Comparison of ENCODE assay signal across 7 cellular contexts in the genomic region with DNA sequence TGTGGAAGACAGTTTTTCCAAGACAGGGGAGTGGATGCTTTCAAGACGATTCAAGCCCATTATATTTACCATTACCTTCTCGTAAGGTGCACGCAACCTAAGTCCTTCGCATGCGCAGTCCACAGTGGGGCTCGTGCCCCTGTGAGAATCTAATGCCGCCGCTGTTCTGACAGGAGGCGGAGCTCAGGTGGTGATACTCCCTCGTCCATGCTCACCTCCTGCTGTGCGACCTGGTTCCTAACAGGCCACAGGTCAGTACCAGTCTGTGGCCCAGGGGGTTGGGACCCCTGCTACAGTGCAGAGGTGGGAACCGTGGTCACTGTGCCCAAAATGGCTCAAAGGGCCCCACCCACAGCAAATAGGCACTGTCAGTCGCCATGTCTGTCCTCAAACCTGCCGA.
"Had no signal": no experiment of that assay in that cellular context is flagged by ENCODE, and none has a peak within 500 bp of the region (broad histone marks: within the 10 kb centered on the region; RNA-seq: fewer than 3 reads in every experiment).

No MANE protein-coding gene starts in this region.

- H3K4me3 ChIP-seq: GM23248, HAP-1 had no signal

- H3K27ac ChIP-seq: GM23248 had no signal

- DNase-seq: GM23248, GOT3, H7, HFFc6, KBM-7 had no signal

- ATAC-seq: HCT116 had no signal

- H3K4me1 ChIP-seq: HAP-1 had no signal

- H3K36me3 ChIP-seq: HAP-1 had no signal

- H3K9me3 ChIP-seq: HAP-1 had no signal
